Comparison of ENCODE assay signal across 8 cellular contexts in the genomic region with DNA sequence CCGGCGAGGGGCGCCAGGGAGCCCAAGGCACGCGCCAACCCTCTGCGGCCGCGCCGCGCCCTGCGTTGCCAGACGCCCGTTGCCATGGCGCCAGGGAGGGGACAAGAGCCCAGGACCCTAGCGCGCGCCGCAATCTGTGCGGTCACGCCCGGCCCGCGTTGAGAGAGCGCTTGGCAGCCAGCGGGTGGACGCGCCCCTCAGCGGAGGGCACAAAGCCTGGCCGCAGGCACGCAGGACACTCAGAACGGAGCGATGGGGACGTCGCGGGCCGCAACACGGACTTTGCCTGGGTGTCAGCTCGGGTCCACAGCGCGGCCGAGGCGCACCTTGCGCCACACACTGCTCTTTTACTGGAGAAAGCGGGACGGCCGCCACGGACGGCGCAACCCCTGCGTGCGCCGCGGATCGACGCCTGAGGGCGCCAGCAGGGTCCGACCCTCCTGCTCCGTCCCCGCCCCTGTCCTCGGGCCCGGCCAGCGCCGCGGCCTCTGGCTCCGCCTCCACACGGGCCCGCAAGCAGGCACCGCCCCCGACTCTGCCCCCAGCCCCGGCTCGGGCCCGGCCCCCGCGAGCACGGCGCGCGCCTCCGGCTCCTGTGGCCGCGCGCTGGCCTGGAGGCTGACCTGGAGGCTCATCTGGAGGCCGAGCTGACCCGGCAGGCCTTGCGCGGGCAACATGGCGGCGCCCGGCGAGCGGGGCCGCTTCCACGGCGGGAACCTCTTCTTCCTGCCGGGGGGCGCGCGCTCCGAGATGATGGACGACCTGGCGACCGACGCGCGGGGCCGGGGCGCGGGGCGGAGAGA. TPM values are rescaled to one million over a fixed set of nuclear protein-coding genes. Genes with fewer than 3 reads are reported as not detected.
DNase-seq lines count a peak whose midpoint lies in the region; ATAC-seq and TF ChIP-seq lines count a peak whose summit lies in the region.

A gene (plus strand): TSS at position 650 of the 803 bp plus-strand sequence. CDS start 26 bp downstream, at position 676.

- H3K9me3 ChIP-seq in PC-9 (ENCODE audit: insufficient read depth, low read depth) = no peaks in the 10 kb centered on the region

- POLR2A ChIA-PET in PC-9 (lab: Charles Lee; ENCODE audit: unreplicated experiment) = interaction anchor here (0.6 to 0.7 kb wide), 3 partner anchors 27 to 172 kb away, joined by 3 to 5 read pairs (median 3); a partner anchor contains a TSS

- H3K9me3 Mint-ChIP-seq in IgD-negative memory B cell = no peaks in the 10 kb centered on the region
- H3K9me3 Mint-ChIP-seq in naive B cell = peaks cover 0 to 2% (median 0%) of the 10 kb centered on the region in 7 donors

- intact Hi-C loops in PC-9 (cut with micrococcal nuclease; ENCODE audit: unreplicated experiment) = loop anchor here (2.0 to 5.0 kb wide), 3 partner anchors 25 to 159 kb away; a partner anchor contains a TSS

- CTCF ChIA-PET in PC-9 (lab: Charles Lee) = no interaction called here

- no peaks in the 10 kb centered on the region for H3K9me2 ChIP-seq in PC-9 (ENCODE audit: insufficient read depth)

- H3K27ac ChIP-seq in PC-9 (no peak within 1 kb of the TSS), temporal lobe (ENCODE audit: low read depth, low read length) (peak within 1 kb of the TSS; percentile 82)

- no peak; the same call in 1 of the 2 replicates for TF ChIP-seq CTCF in PC-9 (conservative IDR thresholded peaks at IDR 0.05)

- peak within 1 kb of the TSS; percentile 93 for H3K4me2 ChIP-seq in PC-9

- ATAC-seq in GM21619 (IDR thresholded peaks at IDR 0.05; ENCODE audit: unreplicated experiment) (peak; percentile 70), naive B cell (ENCODE audit: low read depth in 2 of 2) (peak; percentile 71 to 72)

- H3K4me3 ChIP-seq in PC-9 = peak within 1 kb of the TSS; percentile 93

- H3K27me3 Mint-ChIP-seq in IgD-negative memory B cell = peaks cover 20% of the 10 kb centered on the region
- peaks cover 12 to 32% (median 23%) of the 10 kb centered on the region in 3 donors for H3K27me3 Mint-ChIP-seq in naive B cell

- H3K36me3 Mint-ChIP-seq in IgD-negative memory B cell = peaks cover under 1% of the 10 kb centered on the region
- no peaks in the 10 kb centered on the region for H3K36me3 Mint-ChIP-seq in naive B cell

- DNase-seq in ELF-1 (ENCODE audit: low read depth, low spot score) (peak; percentile 95), PC-9 (peak; percentile 73 to 98), fibroblast of peridontal ligament (ENCODE audit: extremely low read depth) (peak; percentile 88), naive B cell (peak; percentile 72)
- peak; percentile 60 for DNase-seq in activated T-helper 9 cell treated with anti-CD3 and anti-CD28 coated beads, Interleukin-2, amount 50 U/mL, for 16 hours (ENCODE audit: low read depth)

- peaks cover 0 to 5% (median 3%) of the 10 kb centered on the region in 3 donors for H3K4me1 Mint-ChIP-seq in IgD-negative memory B cell
- H3K4me1 Mint-ChIP-seq in naive B cell = peaks cover 19 to 27% (median 24%) of the 10 kb centered on the region in 3 donors

- 0 out of 2 replicates have a peak, but pooled peaks cover 2% of the 10 kb centered on the region for H4K20me1 ChIP-seq in PC-9 (ENCODE audit: insufficient read depth)

- peaks cover 66% of the 10 kb centered on the region for H3F3A ChIP-seq in PC-9 (ENCODE audit: insufficient read depth, low read depth)

- no peaks in the 10 kb centered on the region; the same call in 1 of the 2 replicates for H3K36me3 ChIP-seq in PC-9 (ENCODE audit: low read depth)

- peaks cover 17% of the 10 kb centered on the region for H3K79me2 ChIP-seq in PC-9 (ENCODE audit: low read depth)

- peaks cover 67% of the 10 kb centered on the region for H3K4me1 ChIP-seq in PC-9 (replicated peaks; ENCODE audit: insufficient read depth)

- H3K4me3 Mint-ChIP-seq in IgD-negative memory B cell = peak within 1 kb of the TSS; percentile 71 to 85 (median 77)
- H3K4me3 Mint-ChIP-seq in naive B cell = peak within 1 kb of the TSS; percentile 74 to 90 (median 84)

- H3K27me3 ChIP-seq in PC-9 (ENCODE audit: insufficient read depth, low read depth) = no peaks in the 10 kb centered on the region

- H3K27ac Mint-ChIP-seq in IgD-negative memory B cell = peak within 1 kb of the TSS; percentile 81 to 87 (median 87)
- H3K27ac Mint-ChIP-seq in naive B cell = peak within 1 kb of the TSS in 4 of 6 donors; percentile 63 to 82 (median 76)

- BruUV-seq in PC-9 (replicated peaks; lab: Mats Ljungman, UMichigan) = no TSS peak

- peak within 1 kb of the TSS; percentile 83 for H2AFZ ChIP-seq in PC-9

RNA-seq across cellular contexts. Expression of the gene that starts here (rescaled TPM):
- polyA plus RNA-seq in IgD-negative memory B cell (39.0 TPM), naive B cell (ENCODE audit: low read depth in 6 of 6) (10 to 100 TPM; 31.9 to 58.2 (median 37.6) TPM)
- total RNA-seq in PC-9 (2021) (59.7 and 63.8 TPM in 2 replicates), temporal lobe (9.8 TPM)
